Comparison of ENCODE assay signal across 23 cellular contexts in genomic region chr15:64006642-64007041, GRCh38. TPM values are rescaled to one million over a fixed set of nuclear protein-coding genes. Genes with fewer than 3 reads are reported as not detected.
A peak's percentile ranks its signal among the peaks of the same experiment; 100 is the strongest.
DNase-seq lines count a peak whose midpoint lies in the region; ATAC-seq, FAIRE-seq and TF ChIP-seq lines count a peak whose summit lies in the region.
"Had no signal": no experiment of that assay in that cellular context is flagged by ENCODE, and none has a peak within 500 bp of the region (broad histone marks: within the 10 kb centered on the region; RNA-seq: fewer than 3 reads in every experiment).

No MANE protein-coding gene starts in this region.

- H3K4me3 ChIP-seq in esophagus (ENCODE audit: low read depth in 1 of 2, low read length in 2 of 2): no peak overlapping the region
- H3K4me3 ChIP-seq in small intestine (ENCODE audit: low read depth in 1 of 2, low read length in 2 of 2): no peak overlapping the region
- H3K4me3 ChIP-seq: GM23338, smooth muscle cell had no signal

- WGBS in esophagus, 2 donors: 52 to 53% methylated on average over 3 of the region's 3 CpGs
- 22 to 59% (median 45%) methylated on average over 3 of the region's 3 CpGs for WGBS in small intestine, 3 donors

- H3K27me3 ChIP-seq in esophagus (ENCODE audit: control insufficient read depth in 1 of 2, insufficient read depth in 2 of 2, low read length in 2 of 2) (no peaks in the 10 kb centered on the region), small intestine (ENCODE audit: control insufficient read depth in 2 of 2, insufficient read depth in 2 of 2, low read length in 2 of 2) (no peaks in the 10 kb centered on the region)

- peak overlapping the region; percentile 56 to 92 for H3K27ac ChIP-seq in esophagus (ENCODE audit: low read depth in 2 of 2, low read length in 1 of 2)
- peak overlapping the region; percentile 77 to 85 for H3K27ac ChIP-seq in small intestine (ENCODE audit: low read depth in 1 of 2, low read length in 1 of 2)

- intact Hi-C loops in activated T-helper 1 cell treated with anti-CD3 and anti-CD28 coated beads, Interleukin-12 subunit alpha, Interleukin-12 subunit beta, Interleukin-2, Interleukin-4 antibody, amounts not matched to agents 30 ng/mL and 10 ng/mL and 1 ng/mL, durations not matched to agents 14 hours and 24 hours and 36 hours (cut with micrococcal nuclease): no loop called here

- H3K9me3 ChIP-seq in esophagus (ENCODE audit: control insufficient read depth in 2 of 2, insufficient read depth in 1 of 2, low read depth in 1 of 2, low read length in 1 of 2): no peaks in the 10 kb centered on the region
- H3K9me3 ChIP-seq in small intestine (ENCODE audit: control insufficient read depth, low read depth): no peaks in the 10 kb centered on the region

- no peak for ATAC-seq in GM21515 (IDR thresholded peaks at IDR 0.05; ENCODE audit: unreplicated experiment)
- ATAC-seq: GM23338 had no signal

- H3K27me3 Mint-ChIP-seq in IgD-negative memory B cell (peaks cover 3% of the 10 kb centered on the region), progenitor cell of endocrine pancreas (peaks cover 2% of the 10 kb centered on the region)
- no peaks in the 10 kb centered on the region for H3K27me3 Mint-ChIP-seq in activated T-helper 1 cell treated with anti-CD3 and anti-CD28 coated beads, Interleukin-12 subunit alpha, Interleukin-12 subunit beta, Interleukin-2, Interleukin-4 antibody, amounts not matched to agents 30 ng/mL and 10 ng/mL and 1 ng/mL, durations not matched to agents 14 hours and 24 hours and 36 hours (ENCODE audit: insufficient read depth)
- H3K27me3 Mint-ChIP-seq: activated CD4-positive, alpha-beta memory T cell treated with anti-CD3 and anti-CD28 coated beads for 36 hours had no signal

- H3K4me1 Mint-ChIP-seq in IgD-negative memory B cell: peaks cover 32 to 37% (median 35%) of the 10 kb centered on the region in 3 donors
- peaks cover 74% of the 10 kb centered on the region for H3K4me1 Mint-ChIP-seq in activated T-helper 1 cell treated with anti-CD3 and anti-CD28 coated beads, Interleukin-12 subunit alpha, Interleukin-12 subunit beta, Interleukin-2, Interleukin-4 antibody, amounts not matched to agents 30 ng/mL and 10 ng/mL and 1 ng/mL, durations not matched to agents 14 hours and 24 hours and 36 hours (ENCODE audit: low read depth)
- peaks cover 8% of the 10 kb centered on the region for H3K4me1 Mint-ChIP-seq in progenitor cell of endocrine pancreas (ENCODE audit: low read depth)

- FAIRE-seq in small intestine (lab: Jason Lieb, UNC): no peak
- FAIRE-seq: GM12891 had no signal

- H3K36me3 ChIP-seq in esophagus (ENCODE audit: control insufficient read depth in 2 of 2, insufficient read depth in 2 of 2, low read length in 1 of 2) (no peaks in the 10 kb centered on the region), small intestine (ENCODE audit: control insufficient read depth in 2 of 2, insufficient read depth in 2 of 2, low read length in 2 of 2) (no peaks in the 10 kb centered on the region)

- H3K9me3 Mint-ChIP-seq in IgD-negative memory B cell (no peaks in the 10 kb centered on the region), progenitor cell of endocrine pancreas (ENCODE audit: low read depth) (no peaks in the 10 kb centered on the region)
- H3K9me3 Mint-ChIP-seq in activated T-helper 1 cell treated with anti-CD3 and anti-CD28 coated beads, Interleukin-12 subunit alpha, Interleukin-12 subunit beta, Interleukin-2, Interleukin-4 antibody, amounts not matched to agents 30 ng/mL and 10 ng/mL and 1 ng/mL, durations not matched to agents 14 hours and 24 hours and 36 hours: no peaks in the 10 kb centered on the region
- H3K9me3 Mint-ChIP-seq: activated CD4-positive, alpha-beta memory T cell treated with anti-CD3 and anti-CD28 coated beads for 36 hours; activated naive CD4-positive, alpha-beta T cell treated with anti-CD3 and anti-CD28 coated beads, Interleukin-2, amount 10 ng/mL, durations not matched to agents 7 days and 5 days; GM23338; nephron progenitor cell had no signal

- H3K4me1 ChIP-seq in esophagus (ENCODE audit: control insufficient read depth in 2 of 2, insufficient read depth in 2 of 2, low read length in 1 of 2) (peaks cover 0 to 17% of the 10 kb centered on the region in 2 donors), small intestine (ENCODE audit: control insufficient read depth in 2 of 2, insufficient read depth in 1 of 2, low read depth in 1 of 2, low read length in 1 of 2) (peaks cover 12 to 32% of the 10 kb centered on the region in 2 donors)

- peak; percentile 63 for DNase-seq in NCI-H69 (lab: John Stamatoyannopoulos, UW)
- peak; percentile 82 for DNase-seq in small intestine
- DNase-seq in activated T-helper 1 cell treated with anti-CD3 and anti-CD28 coated beads, Interleukin-12 subunit alpha, Interleukin-12 subunit beta, Interleukin-2, Interleukin-4 antibody, amounts not matched to agents 30 ng/mL and 10 ng/mL and 1 ng/mL, durations not matched to agents 14 hours and 24 hours and 36 hours (ENCODE audit: low spot score): no peak
- no peak for DNase-seq in progenitor cell of endocrine pancreas (ENCODE audit: low spot score, unreplicated experiment)
- DNase-seq in NCI-H1694 (lab: John Stamatoyannopoulos, UW): no peak
- DNase-seq: activated CD4-positive, alpha-beta memory T cell treated with anti-CD3 and anti-CD28 coated beads for 36 hours; activated naive CD4-positive, alpha-beta T cell treated with anti-CD3 and anti-CD28 coated beads, Interleukin-2, amount 10 ng/mL, durations not matched to agents 7 days and 5 days; aorta; cerebellar nuclear complex; DMS79 treated with DMSO at 0.1 percent for 48 hours; effector CD4-positive, alpha-beta T cell; Kasumi-1; NCI-H1105; nephron progenitor cell; stimulated activated CD4-positive, alpha-beta T cell treated with anti-CD3 and anti-CD28 coated beads, Interleukin-4, amount 100 ng/mL, for 24 hours; T-helper 2 cell had no signal

- no peak for TF ChIP-seq CTCF in progenitor cell of endocrine pancreas (IDR thresholded peaks at IDR 0.05; ENCODE audit: unreplicated experiment)

- H3K4me3 Mint-ChIP-seq in IgD-negative memory B cell (no peak overlapping the region), progenitor cell of endocrine pancreas (ENCODE audit: low read depth) (no peak overlapping the region)
- no peak overlapping the region for H3K4me3 Mint-ChIP-seq in activated T-helper 1 cell treated with anti-CD3 and anti-CD28 coated beads, Interleukin-12 subunit alpha, Interleukin-12 subunit beta, Interleukin-2, Interleukin-4 antibody, amounts not matched to agents 30 ng/mL and 10 ng/mL and 1 ng/mL, durations not matched to agents 14 hours and 24 hours and 36 hours
- H3K4me3 Mint-ChIP-seq: activated CD4-positive, alpha-beta memory T cell treated with anti-CD3 and anti-CD28 coated beads for 36 hours; activated naive CD4-positive, alpha-beta T cell treated with anti-CD3 and anti-CD28 coated beads, Interleukin-2, amount 10 ng/mL, durations not matched to agents 7 days and 5 days; GM23338; mesothelial cell of epicardium; nephron progenitor cell had no signal

- peak overlapping the region in 2 of 3 donors; percentile 24 to 27 for H3K27ac Mint-ChIP-seq in IgD-negative memory B cell
- H3K27ac Mint-ChIP-seq in activated T-helper 1 cell treated with anti-CD3 and anti-CD28 coated beads, Interleukin-12 subunit alpha, Interleukin-12 subunit beta, Interleukin-2, Interleukin-4 antibody, amounts not matched to agents 30 ng/mL and 10 ng/mL and 1 ng/mL, durations not matched to agents 14 hours and 24 hours and 36 hours: no peak overlapping the region
- no peak overlapping the region for H3K27ac Mint-ChIP-seq in progenitor cell of endocrine pancreas
- H3K27ac Mint-ChIP-seq: activated CD4-positive, alpha-beta memory T cell treated with anti-CD3 and anti-CD28 coated beads for 36 hours; activated naive CD4-positive, alpha-beta T cell treated with anti-CD3 and anti-CD28 coated beads, Interleukin-2, amount 10 ng/mL, durations not matched to agents 7 days and 5 days; GM23338; mesothelial cell of epicardium had no signal

- H3K36me3 Mint-ChIP-seq in IgD-negative memory B cell (peaks cover 4% of the 10 kb centered on the region), progenitor cell of endocrine pancreas (ENCODE audit: insufficient read depth) (no peaks in the 10 kb centered on the region)
- H3K36me3 Mint-ChIP-seq in activated T-helper 1 cell treated with anti-CD3 and anti-CD28 coated beads, Interleukin-12 subunit alpha, Interleukin-12 subunit beta, Interleukin-2, Interleukin-4 antibody, amounts not matched to agents 30 ng/mL and 10 ng/mL and 1 ng/mL, durations not matched to agents 14 hours and 24 hours and 36 hours (ENCODE audit: low read depth): peaks cover 4% of the 10 kb centered on the region
- H3K36me3 Mint-ChIP-seq: activated CD4-positive, alpha-beta memory T cell treated with anti-CD3 and anti-CD28 coated beads for 36 hours; activated naive CD4-positive, alpha-beta T cell treated with anti-CD3 and anti-CD28 coated beads, Interleukin-2, amount 10 ng/mL, durations not matched to agents 7 days and 5 days; mesothelial cell of epicardium had no signal

RNA-seq across cellular contexts. Expression of gene DAPK2, which starts 39.6 kb away (rescaled TPM):
- polyA plus RNA-seq in IgD-negative memory B cell: 7.7 TPM
- 1 to 10 TPM; 1.9 to 8.9 TPM for polyA plus RNA-seq in esophagus
- polyA plus RNA-seq in small intestine: 10 to 100 TPM; 11.6 to 91.6 (median 83.4) TPM
- 8.6 and 8.7 TPM in 2 replicates for total RNA-seq in activated T-helper 1 cell treated with anti-CD3 and anti-CD28 coated beads, Interleukin-12 subunit alpha, Interleukin-12 subunit beta, Interleukin-2, Interleukin-4 antibody, amounts not matched to agents 30 ng/mL and 10 ng/mL and 1 ng/mL, durations not matched to agents 14 hours and 24 hours and 36 hours
- 2.0 and 3.2 TPM in 2 replicates for total RNA-seq in progenitor cell of endocrine pancreas
- total RNA-seq: smooth muscle cell had no signal
- polyA plus RNA-seq: smooth muscle cell had no signal

Comparison
In these comparisons a context has a peak if more than half of its experiments do, and no peak if none do; other contexts are left out.
1. H3K27ac Mint-ChIP-seq: peak in IgD-negative memory B cell (2 of 3); none in activated T-helper 1 cell treated with anti-CD3 and anti-CD28 coated beads, Interleukin-12 subunit alpha, Interleukin-12 subunit beta, Interleukin-2, Interleukin-4 antibody, amounts not matched to agents 30 ng/mL and 10 ng/mL and 1 ng/mL, durations not matched to agents 14 hours and 24 hours and 36 hours (single experiment) and progenitor cell of endocrine pancreas (single experiment).
2. DNase-seq: peak in NCI-H69 (single experiment) and small intestine (single experiment); none in activated T-helper 1 cell treated with anti-CD3 and anti-CD28 coated beads, Interleukin-12 subunit alpha, Interleukin-12 subunit beta, Interleukin-2, Interleukin-4 antibody, amounts not matched to agents 30 ng/mL and 10 ng/mL and 1 ng/mL, durations not matched to agents 14 hours and 24 hours and 36 hours (single experiment), progenitor cell of endocrine pancreas (single experiment) and NCI-H1694 (single experiment).